8 cellular contexts compared by ENCODE assay signal in the genomic region with DNA sequence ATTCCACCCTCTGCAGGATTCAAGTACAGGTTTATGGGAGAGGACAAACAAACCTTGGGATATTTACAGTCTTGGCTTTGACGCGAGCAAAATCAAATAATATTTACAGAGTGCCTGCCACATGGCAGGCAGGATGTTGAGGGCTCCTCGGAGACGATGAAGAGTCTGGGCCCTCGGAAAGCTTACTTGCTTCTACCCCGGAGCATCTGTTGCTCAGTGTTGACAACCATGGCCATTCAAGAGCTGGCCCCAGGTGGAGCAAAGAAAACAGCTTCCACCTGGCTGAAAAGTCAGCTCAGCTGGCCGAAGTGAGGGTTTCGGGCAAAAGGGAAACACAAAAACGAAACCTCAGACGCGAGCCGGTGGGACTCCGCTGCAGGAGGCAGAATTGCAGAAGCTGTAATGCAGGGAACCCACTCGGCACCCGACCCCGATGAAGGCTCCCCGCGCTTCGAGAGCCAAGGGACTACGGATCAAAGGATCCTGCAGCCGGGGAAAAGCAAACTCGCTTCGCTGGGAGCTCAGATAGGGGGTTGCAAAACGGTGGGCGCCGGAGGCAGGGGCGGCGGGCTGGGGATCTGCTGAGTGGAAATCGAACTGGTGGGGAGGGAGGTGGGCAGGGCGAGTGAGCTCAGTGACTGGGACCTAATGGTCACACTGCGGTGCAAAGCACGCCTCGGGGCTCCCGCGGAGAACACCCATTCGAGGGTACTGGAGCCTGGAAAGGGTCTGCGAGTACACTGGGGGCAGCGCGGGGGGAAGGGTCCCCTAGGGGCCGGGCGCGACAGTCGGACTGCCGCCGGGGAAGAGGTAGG. TPM values are rescaled to one million over a fixed set of nuclear protein-coding genes. Genes with fewer than 3 reads are reported as not detected.
DNase-seq lines count a peak whose midpoint lies in the region; ATAC-seq and TF ChIP-seq lines count a peak whose summit lies in the region.

No MANE protein-coding gene starts in this region.

- TF ChIP-seq CTCF in AG04450 (IDR thresholded peaks at IDR 0.05; ENCODE audit: low read depth, low read length): no peak

- TF ChIP-seq POLR2A in GM18951 (IDR thresholded peaks at IDR 0.05; ENCODE audit: extremely low read depth, insufficient read depth, insufficient read length): peak; percentile 37

- peak overlapping the region; percentile 65 for H3K4me3 ChIP-seq in AG04450 (ENCODE audit: low read depth, low read length)

- H3K27ac ChIP-seq in AG04450 (ENCODE audit: low read depth, low read length): no peak overlapping the region

- in situ Hi-C loops in GM18951 (cut with MboI; ENCODE audit: low sequenced_read_pairs, unreplicated experiment): no loop called here

- peak; percentile 22 for ATAC-seq in HG03159 (IDR thresholded peaks at IDR 0.05; ENCODE audit: unreplicated experiment)
- ATAC-seq in sciatic nerve: peak; percentile 25

- peaks cover 2% of the 10 kb centered on the region for H3K27me3 ChIP-seq in AG04450 (ENCODE audit: control insufficient read depth, insufficient read depth, low read length)

- H3K9me3 ChIP-seq in AG04450 (ENCODE audit: control insufficient read depth, insufficient read depth, low read length): no peaks in the 10 kb centered on the region; the same call in 1 of the 2 replicates

- POLR2A ChIA-PET in AG04450 (lab: Yijun Ruan, JAX): no interaction called here

- DNase-seq in AG04450 (ENCODE audit: low read depth, low spot score) (no peak), SK-N-DZ (ENCODE audit: low spot score) (peak; percentile 44), amygdala (lab: John Stamatoyannopoulos, UW) (peak in 39 of 56 donors; percentile 16 to 86 (median 61)), hypothalamus (lab: John Stamatoyannopoulos, UW) (peak in 42 of 51 donors; percentile 17 to 85 (median 54)), sciatic nerve (ENCODE audit: low spot score) (peak; percentile 75), OCI-M2 (lab: John Stamatoyannopoulos, UW; ENCODE audit: unreplicated experiment) (no peak)

- intact Hi-C loops in sciatic nerve (cut with DNase I): no loop called here

- CTCF ChIA-PET in AG04450 (lab: Charles Lee): interaction anchor here (0.6 kb wide), 3 partner anchors 16 to 436 kb away, joined by 3 read pairs; no protein-coding TSS in a partner anchor

RNA-seq across cellular contexts. Expression of a gene that starts 0.8 kb away (rescaled TPM):
- 0.20 TPM in 2 replicates for polyA plus RNA-seq in AG04450 (2011; rRNA removed)
- polyA minus RNA-seq in AG04450 (2011; rRNA and poly(A)+ RNA removed): 0.18 and 0.56 TPM in 2 replicates
- 27.6 and 35.1 TPM in 2 replicates for polyA plus RNA-seq in SK-N-DZ (2014; cell fraction: cytosol; rRNA removed)
- 45.9 and 51.7 TPM in 2 replicates for polyA plus RNA-seq in SK-N-DZ (2014; cell fraction: nucleus; rRNA removed)
- total RNA-seq in sciatic nerve: 54.6 TPM

Comparison
In these comparisons a context has a peak if more than half of its experiments do, and no peak if none do; other contexts are left out.
1. DNase-seq: peak in SK-N-DZ (single experiment), amygdala (39 of 56), hypothalamus (42 of 51) and sciatic nerve (single experiment); none in AG04450 (single experiment) and OCI-M2 (single experiment).